8 cellular contexts compared by ENCODE assay signal in genomic region chr9:35945341-35946018, GRCh38. TPM values are rescaled to one million over a fixed set of nuclear protein-coding genes. Genes with fewer than 3 reads are reported as not detected.
DNase-seq lines count a peak whose midpoint lies in the region; ATAC-seq and TF ChIP-seq lines count a peak whose summit lies in the region.

No MANE protein-coding gene starts in this region.

- no peak for TF ChIP-seq POLR2A in prostate gland (IDR thresholded peaks at IDR 0.05)
- no peak for TF ChIP-seq POLR2A in vagina (IDR thresholded peaks at IDR 0.05)

- H3K4me1 ChIP-seq in prostate gland (replicated peaks) (no peaks in the 10 kb centered on the region), vagina (peaks cover 7% of the 10 kb centered on the region)

- WGBS in prostate gland: 32% methylated on average over 10 of the region's 10 CpGs

- in situ Hi-C loops in SK-MEL-5 (cut with HindIII; ENCODE audit: low pct_unique_long_range_greater_than_20kb, low sequenced_read_pairs): no loop called here

- peak; percentile 90 for TF ChIP-seq CTCF in LNCAP (IDR thresholded peaks at IDR 0.05)
- peak; percentile 27 to 67 (median 65) for TF ChIP-seq CTCF in prostate gland (IDR thresholded peaks at IDR 0.05)
- TF ChIP-seq CTCF in vagina (IDR thresholded peaks at IDR 0.05): peak; percentile 77 to 86 (median 82)

- H3K9me3 ChIP-seq in prostate gland: no peaks in the 10 kb centered on the region
- no peaks in the 10 kb centered on the region for H3K9me3 ChIP-seq in vagina

- DNase-seq in EH (ENCODE audit: low read depth) (peak; percentile 89), SK-MEL-5 (ENCODE audit: low read depth, low spot score) (peak; percentile 91), Right ventricle myocardium superior (peak; percentile 88), prostate gland (ENCODE audit: low spot score) (peak; percentile 43), vagina (ENCODE audit: extremely low spot score in 2 of 2) (no peak)
- DNase-seq in activated naive CD4-positive, alpha-beta T cell treated with anti-CD3 and anti-CD28 coated beads, Interleukin-2, amount 50 U/mL, for 16 hours: peak; percentile 76

- no peak overlapping the region for H3K27ac ChIP-seq in prostate gland
- H3K27ac ChIP-seq in vagina: no peak overlapping the region

- H3K36me3 ChIP-seq in prostate gland: no peaks in the 10 kb centered on the region
- H3K36me3 ChIP-seq in vagina: no peaks in the 10 kb centered on the region

- no peak overlapping the region for H3K4me3 ChIP-seq in prostate gland
- no peak overlapping the region for H3K4me3 ChIP-seq in vagina

- intact Hi-C loops in Right ventricle myocardium superior (cut with DNase I) (no loop called here), prostate gland (cut with DNase I) (loop anchor here (1.0 to 10.0 kb wide), 2 partner anchors 42 to 219 kb away; partner anchors contain the start of gene CCIN), vagina (cut with DNase I) (loop anchor here (5.0 kb wide), 1 partner anchor 38 kb away; the partner anchor contains the start of genes HRCT1 and SPAAR)

- peak; percentile 89 for ATAC-seq in Right ventricle myocardium superior (ENCODE audit: poor library complexity)
- no peak for ATAC-seq in HG03342 (IDR thresholded peaks at IDR 0.05; ENCODE audit: unreplicated experiment)

- H3K27me3 ChIP-seq in prostate gland (replicated peaks; ENCODE audit: insufficient read depth) (no peaks in the 10 kb centered on the region), vagina (no peaks in the 10 kb centered on the region)

RNA-seq across cellular contexts. Expression of gene OR2S2, which starts 12.5 kb away (rescaled TPM):
- total RNA-seq in SK-MEL-5 (2014; rRNA removed; shearing (Covaris generic)): not detected in 2 replicates
- polyA plus RNA-seq in SK-MEL-5 (2015; cell fraction: cytosol; rRNA removed): not detected in 2 replicates
- not detected in 2 replicates for polyA plus RNA-seq in SK-MEL-5 (2015; cell fraction: nucleus; rRNA removed)
- total RNA-seq in Right ventricle myocardium superior (not detected), prostate gland (not detected), vagina (not detected)

RNA-seq across cellular contexts. Expression of gene SPAAR, which starts 36.2 kb away (rescaled TPM):
- not detected in 2 replicates for total RNA-seq in SK-MEL-5 (2014; rRNA removed; shearing (Covaris generic))
- not detected in 2 replicates for polyA plus RNA-seq in SK-MEL-5 (2015; cell fraction: cytosol; rRNA removed)
- not detected in 2 replicates for polyA plus RNA-seq in SK-MEL-5 (2015; cell fraction: nucleus; rRNA removed)
- total RNA-seq in Right ventricle myocardium superior (8.3 TPM), prostate gland (10 to 100 TPM in 1 of 2 donors, under 1 TPM in 1; 0.64 to 31.4 TPM), vagina (0.49 TPM)

RNA-seq across cellular contexts. Expression of gene HRCT1, which starts 39.5 kb away (rescaled TPM):
- not detected in 2 replicates for total RNA-seq in SK-MEL-5 (2014; rRNA removed; shearing (Covaris generic))
- not detected in 2 replicates for polyA plus RNA-seq in SK-MEL-5 (2015; cell fraction: cytosol; rRNA removed)
- not detected in 2 replicates for polyA plus RNA-seq in SK-MEL-5 (2015; cell fraction: nucleus; rRNA removed)
- total RNA-seq in Right ventricle myocardium superior (7.4 TPM), prostate gland (1 to 10 TPM; 1.3 to 1.5 TPM), vagina (5.4 TPM)

Comparison
In these comparisons a context has a peak if more than half of its experiments do, and no peak if none do; other contexts are left out.
1. DNase-seq: peak in EH (single experiment), SK-MEL-5 (single experiment), activated naive CD4-positive, alpha-beta T cell treated with anti-CD3 and anti-CD28 coated beads, Interleukin-2, amount 50 U/mL, for 16 hours (single experiment), Right ventricle myocardium superior (single experiment) and prostate gland (single experiment); none in vagina (0 of 2).
2. Peak in every context shown above with its lines, with median percentiles within 50 percentile points of each other: CTCF ChIP-seq.